Comparison of ENCODE assay signal across 39 cellular contexts in the genomic region with DNA sequence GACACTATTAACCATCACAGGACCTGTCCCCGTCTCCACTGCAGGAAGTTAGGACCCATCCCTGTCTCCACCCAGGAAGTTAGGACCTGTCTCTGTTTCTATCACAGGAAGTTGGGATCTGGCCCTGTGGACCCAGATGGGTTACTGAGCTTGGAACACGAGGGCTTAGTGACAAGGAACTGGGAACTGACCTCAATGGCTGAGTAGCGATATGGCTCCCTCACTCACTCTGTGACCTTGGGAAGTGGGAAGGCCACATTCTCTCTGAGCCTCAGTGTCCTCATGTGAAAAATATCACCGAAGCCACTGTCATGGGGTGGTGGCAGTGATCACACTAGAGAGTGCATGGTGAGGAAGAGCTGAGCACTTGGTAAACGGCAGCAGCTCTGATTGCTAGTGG. TPM values are rescaled to one million over a fixed set of nuclear protein-coding genes. Genes with fewer than 3 reads are reported as not detected.
"Had no signal": no experiment of that assay in that cellular context is flagged by ENCODE, and none has a peak within 500 bp of the region (broad histone marks: within the 10 kb centered on the region; RNA-seq: fewer than 3 reads in every experiment).

No MANE protein-coding gene starts in this region.

- H3K27ac ChIP-seq: body of pancreas, breast epithelium, PC-9, SJCRH30, SK-N-MC, WERI-Rb-1 had no signal

- H3K27me3 Mint-ChIP-seq: activated naive CD8-positive, alpha-beta T cell treated with anti-CD3 and anti-CD28 coated beads for 36 hours had no signal

- H3K4me2 ChIP-seq: PC-9 had no signal

- H2AFZ ChIP-seq: PC-9 had no signal

- H3K36me3 Mint-ChIP-seq: activated naive CD8-positive, alpha-beta T cell treated with anti-CD3 and anti-CD28 coated beads for 36 hours had no signal

- H3K27me3 ChIP-seq: body of pancreas, breast epithelium, MG63, SJCRH30 had no signal

- FAIRE-seq: astrocyte had no signal

- H3K27ac Mint-ChIP-seq: activated CD4-positive, alpha-beta memory T cell treated with anti-CD3 and anti-CD28 coated beads, Interleukin-2, amount 10 ng/mL, durations not matched to agents 7 days and 5 days; activated naive CD8-positive, alpha-beta T cell treated with anti-CD3 and anti-CD28 coated beads for 36 hours; activated T-cell treated with anti-CD3 and anti-CD28 coated beads, Interleukin-2, amount 50 U/mL, for 72 hours; activated T-helper 17 cell treated with anti-CD3 and anti-CD28 coated beads, Interleukin-2, amount 50 U/mL, for 72 hours had no signal

- H3K4me3 Mint-ChIP-seq: activated CD4-positive, alpha-beta memory T cell treated with anti-CD3 and anti-CD28 coated beads, Interleukin-2, amount 10 ng/mL, durations not matched to agents 7 days and 5 days; activated naive CD8-positive, alpha-beta T cell treated with anti-CD3 and anti-CD28 coated beads for 36 hours; activated T-cell treated with anti-CD3 and anti-CD28 coated beads, Interleukin-2, amount 50 U/mL, for 72 hours; activated T-helper 17 cell treated with anti-CD3 and anti-CD28 coated beads, Interleukin-2, amount 50 U/mL, for 72 hours had no signal

- DNase-seq: activated CD4-positive, alpha-beta memory T cell treated with anti-CD3 and anti-CD28 coated beads, Interleukin-2, amount 10 ng/mL, durations not matched to agents 7 days and 5 days; activated CD4-positive, alpha-beta T cell treated with anti-CD3 and anti-CD28 coated beads for 1 hour; activated CD4-positive, alpha-beta T cell treated with anti-CD3 and anti-CD28 coated beads for 48 hours; activated CD4-positive, CD25-positive, alpha-beta regulatory T cell; activated CD8-positive, alpha-beta memory T cell treated with anti-CD3 and anti-CD28 coated beads for 24 hours; activated effector memory CD4-positive, alpha-beta T cell treated with anti-CD3 and anti-CD28 coated beads, Interleukin-2, amount 50 U/mL, for 16 hours; activated naive CD4-positive, alpha-beta T cell; activated naive CD4-positive, alpha-beta T cell treated with anti-CD3 and anti-CD28 coated beads, Interleukin-2, amount 50 U/mL, for 16 hours; activated naive CD8-positive, alpha-beta T cell treated with anti-CD3 and anti-CD28 coated beads for 36 hours; activated T-cell treated with anti-CD3 and anti-CD28 coated beads, Interleukin-2, amount 50 U/mL, for 1 hour; activated T-cell treated with anti-CD3 and anti-CD28 coated beads, Interleukin-2, amount 50 U/mL, for 72 hours; amygdala; body of pancreas; Kasumi-1; KG1; MG63; MV-4-11; NCI-H1092; NCI-H1436 treated with DMSO at 0.1 percent for 48 hours; NCI-H1694 treated with DMSO at 0.1 percent for 48 hours; NCI-H2029; NCI-H2107; NCI-H2171; NCI-H510A; NCI-H526; NCI-H748 treated with DMSO at 0.1 percent for 48 hours; NK-92 treated with Interleukin-12 subunit alpha and Interleukin-12 subunit beta, amount 100 ng/mL, for 24 hours; PC-9; SHP77; SJCRH30; T1000; WERI-Rb-1 had no signal

- H3K4me1 Mint-ChIP-seq: activated CD4-positive, alpha-beta memory T cell treated with anti-CD3 and anti-CD28 coated beads, Interleukin-2, amount 10 ng/mL, durations not matched to agents 7 days and 5 days; activated naive CD8-positive, alpha-beta T cell treated with anti-CD3 and anti-CD28 coated beads for 36 hours; activated T-helper 17 cell treated with anti-CD3 and anti-CD28 coated beads, Interleukin-2, amount 50 U/mL, for 72 hours had no signal

- H3K4me3 ChIP-seq: body of pancreas, breast epithelium, MG63, PC-9, SJCRH30, SK-N-MC had no signal

- H3K36me3 ChIP-seq: breast epithelium, SJCRH30 had no signal

- H3K4me1 ChIP-seq: body of pancreas, breast epithelium, SJCRH30 had no signal

- ATAC-seq: activated T-cell treated with anti-CD3 and anti-CD28 coated beads, Interleukin-2, amount 50 U/mL, for 72 hours; activated T-helper 17 cell treated with anti-CD3 and anti-CD28 coated beads, Interleukin-2, amount 50 U/mL, for 72 hours; body of pancreas had no signal

RNA-seq across cellular contexts. Expression of gene FBLN1, which starts 59.4 kb away (rescaled TPM):
- total RNA-seq: activated CD4-positive, alpha-beta memory T cell treated with anti-CD3 and anti-CD28 coated beads, Interleukin-2, amount 10 ng/mL, durations not matched to agents 7 days and 5 days; activated T-cell treated with anti-CD3 and anti-CD28 coated beads, Interleukin-2, amount 50 U/mL, for 72 hours; OCI-LY7; T-helper 1 cell treated with Interleukin-12 subunit alpha and Interleukin-12 subunit beta and Interleukin-4 antibody, amounts not matched to agents 30 ng/mL and 1 ng/mL, for 36 hours; T-helper 2 cell treated with Interferon-gamma antibody and Interleukin-4, amounts not matched to agents 100 ng/mL and 5 ng/mL, for 36 hours had no signal
